Comparison of ENCODE assay signal across 2 cellular contexts in the genomic region with DNA sequence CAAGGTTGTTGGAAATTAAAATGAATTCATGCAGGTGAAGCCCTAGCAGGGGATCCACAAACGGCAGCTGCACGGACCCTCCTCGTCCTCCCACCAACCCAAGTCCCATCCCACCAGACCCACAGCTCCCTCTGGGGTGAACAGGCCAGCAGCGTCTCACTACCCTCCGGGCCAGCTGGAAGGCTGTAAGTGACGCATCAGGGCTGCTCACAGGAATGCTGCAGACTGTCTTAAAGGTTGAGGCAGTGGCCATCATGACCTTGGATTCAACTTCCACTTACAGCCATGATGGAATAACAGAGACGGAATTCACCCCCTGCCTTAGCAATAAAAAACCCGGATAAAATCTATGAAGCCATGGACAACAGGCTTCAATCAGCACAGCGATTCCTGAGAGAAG.
TF ChIP-seq lines count a peak whose summit lies in the region.

No MANE protein-coding gene starts in this region.

TF ChIP-seq in GM23338, 12 proteins besides CTCF, POLR2A, EP300 and RAD21:
- TF ChIP-seq, protein P1, sequence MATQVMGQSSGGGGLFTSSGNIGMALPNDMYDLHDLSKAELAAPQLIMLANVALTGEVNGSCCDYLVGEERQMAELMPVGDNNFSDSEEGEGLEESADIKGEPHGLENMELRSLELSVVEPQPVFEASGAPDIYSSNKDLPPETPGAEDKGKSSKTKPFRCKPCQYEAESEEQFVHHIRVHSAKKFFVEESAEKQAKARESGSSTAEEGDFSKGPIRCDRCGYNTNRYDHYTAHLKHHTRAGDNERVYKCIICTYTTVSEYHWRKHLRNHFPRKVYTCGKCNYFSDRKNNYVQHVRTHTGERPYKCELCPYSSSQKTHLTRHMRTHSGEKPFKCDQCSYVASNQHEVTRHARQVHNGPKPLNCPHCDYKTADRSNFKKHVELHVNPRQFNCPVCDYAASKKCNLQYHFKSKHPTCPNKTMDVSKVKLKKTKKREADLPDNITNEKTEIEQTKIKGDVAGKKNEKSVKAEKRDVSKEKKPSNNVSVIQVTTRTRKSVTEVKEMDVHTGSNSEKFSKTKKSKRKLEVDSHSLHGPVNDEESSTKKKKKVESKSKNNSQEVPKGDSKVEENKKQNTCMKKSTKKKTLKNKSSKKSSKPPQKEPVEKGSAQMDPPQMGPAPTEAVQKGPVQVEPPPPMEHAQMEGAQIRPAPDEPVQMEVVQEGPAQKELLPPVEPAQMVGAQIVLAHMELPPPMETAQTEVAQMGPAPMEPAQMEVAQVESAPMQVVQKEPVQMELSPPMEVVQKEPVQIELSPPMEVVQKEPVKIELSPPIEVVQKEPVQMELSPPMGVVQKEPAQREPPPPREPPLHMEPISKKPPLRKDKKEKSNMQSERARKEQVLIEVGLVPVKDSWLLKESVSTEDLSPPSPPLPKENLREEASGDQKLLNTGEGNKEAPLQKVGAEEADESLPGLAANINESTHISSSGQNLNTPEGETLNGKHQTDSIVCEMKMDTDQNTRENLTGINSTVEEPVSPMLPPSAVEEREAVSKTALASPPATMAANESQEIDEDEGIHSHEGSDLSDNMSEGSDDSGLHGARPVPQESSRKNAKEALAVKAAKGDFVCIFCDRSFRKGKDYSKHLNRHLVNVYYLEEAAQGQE (IDR thresholded peaks at IDR 0.05; ENCODE audit: unreplicated experiment) = no peak
- TF ChIP-seq ZNF114 (CRISPR knock-in tag; IDR thresholded peaks at IDR 0.05) = no peak
- TF ChIP-seq, protein P2, sequence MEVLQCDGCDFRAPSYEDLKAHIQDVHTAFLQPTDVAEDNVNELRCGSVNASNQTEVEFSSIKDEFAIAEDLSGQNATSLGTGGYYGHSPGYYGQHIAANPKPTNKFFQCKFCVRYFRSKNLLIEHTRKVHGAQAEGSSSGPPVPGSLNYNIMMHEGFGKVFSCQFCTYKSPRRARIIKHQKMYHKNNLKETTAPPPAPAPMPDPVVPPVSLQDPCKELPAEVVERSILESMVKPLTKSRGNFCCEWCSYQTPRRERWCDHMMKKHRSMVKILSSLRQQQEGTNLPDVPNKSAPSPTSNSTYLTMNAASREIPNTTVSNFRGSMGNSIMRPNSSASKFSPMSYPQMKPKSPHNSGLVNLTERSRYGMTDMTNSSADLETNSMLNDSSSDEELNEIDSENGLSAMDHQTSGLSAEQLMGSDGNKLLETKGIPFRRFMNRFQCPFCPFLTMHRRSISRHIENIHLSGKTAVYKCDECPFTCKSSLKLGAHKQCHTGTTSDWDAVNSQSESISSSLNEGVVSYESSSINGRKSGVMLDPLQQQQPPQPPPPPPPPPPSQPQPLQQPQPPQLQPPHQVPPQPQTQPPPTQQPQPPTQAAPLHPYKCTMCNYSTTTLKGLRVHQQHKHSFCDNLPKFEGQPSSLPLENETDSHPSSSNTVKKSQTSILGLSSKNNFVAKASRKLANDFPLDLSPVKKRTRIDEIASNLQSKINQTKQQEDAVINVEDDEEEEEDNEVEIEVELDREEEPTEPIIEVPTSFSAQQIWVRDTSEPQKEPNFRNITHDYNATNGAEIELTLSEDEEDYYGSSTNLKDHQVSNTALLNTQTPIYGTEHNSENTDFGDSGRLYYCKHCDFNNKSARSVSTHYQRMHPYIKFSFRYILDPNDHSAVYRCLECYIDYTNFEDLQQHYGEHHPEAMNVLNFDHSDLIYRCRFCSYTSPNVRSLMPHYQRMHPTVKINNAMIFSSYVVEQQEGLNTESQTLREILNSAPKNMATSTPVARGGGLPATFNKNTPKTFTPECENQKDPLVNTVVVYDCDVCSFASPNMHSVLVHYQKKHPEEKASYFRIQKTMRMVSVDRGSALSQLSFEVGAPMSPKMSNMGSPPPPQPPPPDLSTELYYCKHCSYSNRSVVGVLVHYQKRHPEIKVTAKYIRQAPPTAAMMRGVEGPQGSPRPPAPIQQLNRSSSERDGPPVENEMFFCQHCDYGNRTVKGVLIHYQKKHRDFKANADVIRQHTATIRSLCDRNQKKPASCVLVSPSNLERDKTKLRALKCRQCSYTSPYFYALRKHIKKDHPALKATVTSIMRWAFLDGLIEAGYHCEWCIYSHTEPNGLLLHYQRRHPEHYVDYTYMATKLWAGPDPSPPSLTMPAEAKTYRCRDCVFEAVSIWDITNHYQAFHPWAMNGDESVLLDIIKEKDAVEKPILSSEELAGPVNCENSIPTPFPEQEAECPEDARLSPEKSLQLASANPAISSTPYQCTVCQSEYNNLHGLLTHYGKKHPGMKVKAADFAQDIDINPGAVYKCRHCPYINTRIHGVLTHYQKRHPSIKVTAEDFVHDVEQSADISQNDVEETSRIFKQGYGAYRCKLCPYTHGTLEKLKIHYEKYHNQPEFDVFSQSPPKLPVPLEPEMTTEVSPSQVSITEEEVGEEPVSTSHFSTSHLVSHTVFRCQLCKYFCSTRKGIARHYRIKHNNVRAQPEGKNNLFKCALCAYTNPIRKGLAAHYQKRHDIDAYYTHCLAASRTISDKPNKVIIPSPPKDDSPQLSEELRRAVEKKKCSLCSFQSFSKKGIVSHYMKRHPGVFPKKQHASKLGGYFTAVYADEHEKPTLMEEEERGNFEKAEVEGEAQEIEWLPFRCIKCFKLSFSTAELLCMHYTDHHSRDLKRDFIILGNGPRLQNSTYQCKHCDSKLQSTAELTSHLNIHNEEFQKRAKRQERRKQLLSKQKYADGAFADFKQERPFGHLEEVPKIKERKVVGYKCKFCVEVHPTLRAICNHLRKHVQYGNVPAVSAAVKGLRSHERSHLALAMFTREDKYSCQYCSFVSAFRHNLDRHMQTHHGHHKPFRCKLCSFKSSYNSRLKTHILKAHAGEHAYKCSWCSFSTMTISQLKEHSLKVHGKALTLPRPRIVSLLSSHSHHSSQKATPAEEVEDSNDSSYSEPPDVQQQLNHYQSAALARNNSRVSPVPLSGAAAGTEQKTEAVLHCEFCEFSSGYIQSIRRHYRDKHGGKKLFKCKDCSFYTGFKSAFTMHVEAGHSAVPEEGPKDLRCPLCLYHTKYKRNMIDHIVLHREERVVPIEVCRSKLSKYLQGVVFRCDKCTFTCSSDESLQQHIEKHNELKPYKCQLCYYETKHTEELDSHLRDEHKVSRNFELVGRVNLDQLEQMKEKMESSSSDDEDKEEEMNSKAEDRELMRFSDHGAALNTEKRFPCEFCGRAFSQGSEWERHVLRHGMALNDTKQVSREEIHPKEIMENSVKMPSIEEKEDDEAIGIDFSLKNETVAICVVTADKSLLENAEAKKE (CRISPR knock-in tag; IDR thresholded peaks at IDR 0.05) = no peak
- TF ChIP-seq ZNF331 (CRISPR knock-in tag; IDR thresholded peaks at IDR 0.05; ENCODE audit: low read depth) = no peak

TF ChIP-seq in WTC11, 78 proteins besides CTCF, POLR2A, EP300 and RAD21 (continued from another document):
- TF ChIP-seq, protein P3, sequence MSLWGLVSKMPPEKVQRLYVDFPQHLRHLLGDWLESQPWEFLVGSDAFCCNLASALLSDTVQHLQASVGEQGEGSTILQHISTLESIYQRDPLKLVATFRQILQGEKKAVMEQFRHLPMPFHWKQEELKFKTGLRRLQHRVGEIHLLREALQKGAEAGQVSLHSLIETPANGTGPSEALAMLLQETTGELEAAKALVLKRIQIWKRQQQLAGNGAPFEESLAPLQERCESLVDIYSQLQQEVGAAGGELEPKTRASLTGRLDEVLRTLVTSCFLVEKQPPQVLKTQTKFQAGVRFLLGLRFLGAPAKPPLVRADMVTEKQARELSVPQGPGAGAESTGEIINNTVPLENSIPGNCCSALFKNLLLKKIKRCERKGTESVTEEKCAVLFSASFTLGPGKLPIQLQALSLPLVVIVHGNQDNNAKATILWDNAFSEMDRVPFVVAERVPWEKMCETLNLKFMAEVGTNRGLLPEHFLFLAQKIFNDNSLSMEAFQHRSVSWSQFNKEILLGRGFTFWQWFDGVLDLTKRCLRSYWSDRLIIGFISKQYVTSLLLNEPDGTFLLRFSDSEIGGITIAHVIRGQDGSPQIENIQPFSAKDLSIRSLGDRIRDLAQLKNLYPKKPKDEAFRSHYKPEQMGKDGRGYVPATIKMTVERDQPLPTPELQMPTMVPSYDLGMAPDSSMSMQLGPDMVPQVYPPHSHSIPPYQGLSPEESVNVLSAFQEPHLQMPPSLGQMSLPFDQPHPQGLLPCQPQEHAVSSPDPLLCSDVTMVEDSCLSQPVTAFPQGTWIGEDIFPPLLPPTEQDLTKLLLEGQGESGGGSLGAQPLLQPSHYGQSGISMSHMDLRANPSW (CRISPR knock-in tag; conservative IDR thresholded peaks at IDR 0.05; ENCODE audit: low read depth) = no peak
- TF ChIP-seq FOXJ3 (CRISPR knock-in tag; IDR thresholded peaks at IDR 0.05; ENCODE audit: borderline replicate concordance) (no peak), NR3C1 (CRISPR knock-in tag; conservative IDR thresholded peaks at IDR 0.05; ENCODE audit: low read depth) (no peak)
